In the genomic region with DNA sequence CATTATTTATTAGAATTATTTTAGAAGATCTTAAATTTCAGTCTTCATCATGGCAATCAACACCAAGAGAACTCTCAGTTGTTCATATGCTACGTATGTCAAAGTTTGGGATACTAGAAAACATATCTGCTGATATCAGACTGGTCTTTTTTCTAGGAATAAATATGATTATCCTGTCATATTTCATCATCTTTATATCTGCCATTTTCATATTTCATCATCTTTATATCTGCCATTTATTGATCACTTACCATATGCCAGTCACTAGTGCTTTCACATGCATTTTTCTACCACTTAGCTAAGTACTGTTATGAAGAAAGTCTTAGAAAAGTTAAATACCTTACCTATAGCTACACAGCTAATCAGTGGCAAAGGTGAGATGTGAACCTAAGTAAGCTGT, we compare ENCODE assay signal across 1 cellular context.
TF ChIP-seq lines count a peak whose summit lies in the region.

No MANE protein-coding gene starts in this region.

TF ChIP-seq in HepG2, 621 proteins besides CTCF, POLR2A, EP300 and RAD21:
- TF ChIP-seq CEBPB (IDR thresholded peaks at IDR 0.05; ENCODE audit: borderline replicate concordance, low read depth, low read length), result 0 out of 2 replicates have a peak, but pooled peaks have one; percentile 33
- TF ChIP-seq ELF1 (CRISPR knock-in tag; IDR thresholded peaks at IDR 0.05), result no peak
- peak; percentile 58; the same call in 1 of the 2 replicates for TF ChIP-seq ATF7 (IDR thresholded peaks at IDR 0.05)
- no peak for TF ChIP-seq ATF7 (CRISPR knock-in tag; IDR thresholded peaks at IDR 0.05)
